Comparison of ENCODE assay signal across 26 cellular contexts in genomic region chr10:123240250-123240649, GRCh38.
DNase-seq lines count a peak whose midpoint lies in the region; ATAC-seq, FAIRE-seq and TF ChIP-seq lines count a peak whose summit lies in the region.
"Had no signal": no experiment of that assay in that cellular context is flagged by ENCODE, and none has a peak within 500 bp of the region (broad histone marks: within the 10 kb centered on the region; RNA-seq: fewer than 3 reads in every experiment).

No MANE protein-coding gene starts in this region.

- CTCF ChIA-PET in HepG2 (lab: Yijun Ruan, JAX; ENCODE audit: low intra/inter-chr PET ratio, low total read pairs) = no interaction called here
- CTCF ChIA-PET in CD8-positive, alpha-beta memory T cell (lab: Charles Lee) = interaction anchor here (1.5 kb wide), 1 partner anchor 95 kb away, joined by 3 read pairs; no protein-coding TSS in a partner anchor
- CTCF ChIA-PET in activated CD8-positive, alpha-beta T cell treated with anti-CD3 and anti-CD28 coated beads, Interleukin-2, amount 10 ng/mL, durations not matched to agents 7 days and 5 days (lab: Charles Lee) = no interaction called here

- H3K4me3 Mint-ChIP-seq in CD8-positive, alpha-beta memory T cell = peak overlapping the region in 1 of 7 donors; percentile 30
- no peak overlapping the region for H3K4me3 Mint-ChIP-seq in effector memory CD8-positive, alpha-beta T cell
- no peak overlapping the region for H3K4me3 Mint-ChIP-seq in activated CD8-positive, alpha-beta T cell treated with anti-CD3 and anti-CD28 coated beads, Interleukin-2, amount 10 ng/mL, durations not matched to agents 7 days and 5 days
- H3K4me3 Mint-ChIP-seq: H9, HFFc6 had no signal

- peaks cover 25 to 41% (median 33%) of the 10 kb centered on the region in 3 donors for H3K4me1 Mint-ChIP-seq in CD8-positive, alpha-beta memory T cell
- H3K4me1 Mint-ChIP-seq in effector memory CD8-positive, alpha-beta T cell (ENCODE audit: low read depth in 2 of 2) = peaks cover 21 to 31% of the 10 kb centered on the region in 2 donors
- H3K4me1 Mint-ChIP-seq in activated CD8-positive, alpha-beta T cell treated with anti-CD3 and anti-CD28 coated beads, Interleukin-2, amount 10 ng/mL, durations not matched to agents 7 days and 5 days (ENCODE audit: low read depth) = peaks cover 33% of the 10 kb centered on the region

- TF ChIP-seq POLR2A in HepG2 (IDR thresholded peaks at IDR 0.05; ENCODE audit: insufficient read depth in 1 of 2, low read depth in 2 of 2, low read length in 2 of 2) = no peak
- TF ChIP-seq POLR2A in right lobe of liver (IDR thresholded peaks at IDR 0.05) = no peak

- peaks cover 0 to 2% of the 10 kb centered on the region in 2 donors for H3K27me3 Mint-ChIP-seq in CD8-positive, alpha-beta memory T cell
- H3K27me3 Mint-ChIP-seq in effector memory CD8-positive, alpha-beta T cell = no peaks in the 10 kb centered on the region
- no peaks in the 10 kb centered on the region for H3K27me3 Mint-ChIP-seq in activated CD8-positive, alpha-beta T cell treated with anti-CD3 and anti-CD28 coated beads, Interleukin-2, amount 10 ng/mL, durations not matched to agents 7 days and 5 days (ENCODE audit: low read depth)

- no peaks in the 10 kb centered on the region for H3K79me2 ChIP-seq in HepG2 (ENCODE audit: insufficient read depth, low read length)

- H3K27ac ChIP-seq in HepG2 (ENCODE audit: extremely low read length, insufficient read depth, low read length) (no peak overlapping the region), right lobe of liver (no peak overlapping the region)
- H3K27ac ChIP-seq in CD8-positive, alpha-beta memory T cell (ENCODE audit: low read depth, low read length) = no peak overlapping the region
- H3K27ac ChIP-seq: A549, C4-2B, GM23248, SK-N-MC had no signal

- H3K9me3 ChIP-seq in HepG2 (ENCODE audit: low read length) (peaks cover 3% of the 10 kb centered on the region; the same call in 1 of the 2 replicates), right lobe of liver (no peaks in the 10 kb centered on the region)
- peaks cover 6% of the 10 kb centered on the region for H3K9me3 ChIP-seq in CD8-positive, alpha-beta memory T cell (ENCODE audit: low read length)

- H3K36me3 ChIP-seq in HepG2 (replicated peaks in 1 of 2; ENCODE audit: control insufficient read depth in 1 of 2, insufficient read depth in 2 of 2, low read length in 2 of 2) (no peaks in the 10 kb centered on the region), right lobe of liver (no peaks in the 10 kb centered on the region)
- no peaks in the 10 kb centered on the region for H3K36me3 ChIP-seq in CD8-positive, alpha-beta memory T cell (ENCODE audit: insufficient read depth, low read length)

- peaks cover 2 to 7% (median 6%) of the 10 kb centered on the region in 5 donors for H3K9me3 Mint-ChIP-seq in CD8-positive, alpha-beta memory T cell
- H3K9me3 Mint-ChIP-seq in effector memory CD8-positive, alpha-beta T cell = peaks cover 2 to 4% of the 10 kb centered on the region in 2 donors
- H3K9me3 Mint-ChIP-seq in activated CD8-positive, alpha-beta T cell treated with anti-CD3 and anti-CD28 coated beads, Interleukin-2, amount 10 ng/mL, durations not matched to agents 7 days and 5 days (ENCODE audit: insufficient read depth) = peaks cover 3% of the 10 kb centered on the region

- H3K27me3 ChIP-seq in HepG2 (ENCODE audit: control insufficient read depth in 1 of 2, insufficient read depth in 2 of 2, low read length in 2 of 2) = no peaks in the 10 kb centered on the region
- no peaks in the 10 kb centered on the region for H3K27me3 ChIP-seq in right lobe of liver
- H3K27me3 ChIP-seq in CD8-positive, alpha-beta memory T cell (ENCODE audit: insufficient read depth, low read length, poor library complexity, severe bottlenecking) = no peaks in the 10 kb centered on the region

- ATAC-seq in HepG2 (no peak), right lobe of liver (no peak)
- no peak for ATAC-seq in effector memory CD8-positive, alpha-beta T cell (replicated peaks)
- no peak for ATAC-seq in activated CD8-positive, alpha-beta T cell treated with anti-CD3 and anti-CD28 coated beads, Interleukin-2, amount 10 ng/mL, durations not matched to agents 7 days and 5 days
- ATAC-seq: A549 had no signal

- H3K27ac Mint-ChIP-seq in CD8-positive, alpha-beta memory T cell = peak overlapping the region; percentile 9 to 99 (median 84)
- H3K27ac Mint-ChIP-seq in effector memory CD8-positive, alpha-beta T cell = peak overlapping the region; percentile 96 to 97
- no peak overlapping the region for H3K27ac Mint-ChIP-seq in activated CD8-positive, alpha-beta T cell treated with anti-CD3 and anti-CD28 coated beads, Interleukin-2, amount 10 ng/mL, durations not matched to agents 7 days and 5 days
- H3K27ac Mint-ChIP-seq: H9, HFFc6 had no signal

- peaks cover 4 to 19% (median 9%) of the 10 kb centered on the region in 3 donors for H3K36me3 Mint-ChIP-seq in CD8-positive, alpha-beta memory T cell
- H3K36me3 Mint-ChIP-seq in effector memory CD8-positive, alpha-beta T cell (ENCODE audit: insufficient read depth) = peaks cover 7% of the 10 kb centered on the region
- peaks cover 4% of the 10 kb centered on the region for H3K36me3 Mint-ChIP-seq in activated CD8-positive, alpha-beta T cell treated with anti-CD3 and anti-CD28 coated beads, Interleukin-2, amount 10 ng/mL, durations not matched to agents 7 days and 5 days (ENCODE audit: low read depth)

- TF ChIP-seq CTCF in HepG2 (CRISPR knock-in tag; IDR thresholded peaks at IDR 0.05) (no peak), right lobe of liver (IDR thresholded peaks at IDR 0.05) (no peak)

- in situ Hi-C loops in HepG2 (cut with HindIII; ENCODE audit: extremely low pct_ligation_motif_present, low pct_unique_long_range_greater_than_20kb) = no loop called here

- TF ChIP-seq RAD21 in HepG2 (CRISPR knock-in tag; IDR thresholded peaks at IDR 0.05) = no peak

- POLR2A ChIA-PET in HepG2 (lab: Yijun Ruan, JAX) = no interaction called here
- POLR2A ChIA-PET in CD8-positive, alpha-beta memory T cell (lab: Charles Lee) = interaction anchor here (2.3 kb wide), 1 partner anchor 86 kb away, joined by 7 read pairs; the partner anchor contains the start of gene BUB3
- POLR2A ChIA-PET in activated CD8-positive, alpha-beta T cell treated with anti-CD3 and anti-CD28 coated beads, Interleukin-2, amount 10 ng/mL, durations not matched to agents 7 days and 5 days (lab: Charles Lee) = interaction anchor here (0.6 kb wide), 2 partner anchors 69 to 80 kb away, joined by 5 read pairs; no protein-coding TSS in a partner anchor

- BruUV-seq in HepG2 (replicated peaks; lab: Mats Ljungman, UMichigan) = no TSS peak

- H3K4me1 ChIP-seq in HepG2 (ENCODE audit: insufficient read depth, low read length) (peaks cover 15% of the 10 kb centered on the region), right lobe of liver (peaks cover 0 to 15% (median 3%) of the 10 kb centered on the region in 4 donors)
- peaks cover 31% of the 10 kb centered on the region for H3K4me1 ChIP-seq in CD8-positive, alpha-beta memory T cell (ENCODE audit: insufficient read depth, low read length)
- H3K4me1 ChIP-seq: A549 had no signal

- intact Hi-C loops in HepG2 (cut with micrococcal nuclease; ENCODE audit: unreplicated experiment) (no loop called here), right lobe of liver (cut with DNase I) (no loop called here)

- no peak overlapping the region for H3K4me2 ChIP-seq in HepG2 (ENCODE audit: low read depth, low read length)
- H3K4me2 ChIP-seq: A549 had no signal

- FAIRE-seq in HepG2 (lab: Jason Lieb, UNC) = no peak
- FAIRE-seq: A549, RCC 7860 had no signal

- no peak overlapping the region for H3K4me3 ChIP-seq in HepG2 (replicated peaks in 1 of 3; ENCODE audit: insufficient read depth in 1 of 3, low read depth in 2 of 3, low read length in 3 of 3)
- H3K4me3 ChIP-seq in right lobe of liver = no peak overlapping the region
- no peak overlapping the region for H3K4me3 ChIP-seq in CD8-positive, alpha-beta memory T cell (ENCODE audit: low read length)
- H3K4me3 ChIP-seq: A549, GM23248, SK-N-MC had no signal

- H2AFZ ChIP-seq in HepG2 (ENCODE audit: low read length) = no peak overlapping the region
- H2AFZ ChIP-seq: GM23248 had no signal

- no peak for TF ChIP-seq EP300 in HepG2 (IDR thresholded peaks at IDR 0.05; ENCODE audit: low read depth in 2 of 2, low read length in 2 of 2)
- TF ChIP-seq EP300 in HepG2 (CRISPR knock-in tag; IDR thresholded peaks at IDR 0.05; ENCODE audit: borderline replicate concordance) = no peak

- DNase-seq in HepG2 (ENCODE audit: low spot score) = no peak
- DNase-seq in right lobe of liver = no peak
- no peak for DNase-seq in CD8-positive, alpha-beta memory T cell
- DNase-seq in effector memory CD8-positive, alpha-beta T cell = no peak
- DNase-seq in GF-D8 (lab: John Stamatoyannopoulos, UW) = no peak
- DNase-seq in NCI-H1417 treated with DMSO at 0.1 percent for 48 hours (lab: John Stamatoyannopoulos, UW) = no peak
- DNase-seq in activated CD8-positive, alpha-beta T cell treated with anti-CD3 and anti-CD28 coated beads, Interleukin-2, amount 10 ng/mL, durations not matched to agents 7 days and 5 days = no peak
- DNase-seq: AML-193, COR-L47, DMS53, GM23248, H9, HFFc6, IMR-90, KG1, MM.1S, NCI-H1417, NCI-H187 treated with DMSO at 0.1 percent for 48 hours, NCI-H2171 treated with DMSO at 0.1 percent for 48 hours, NCI-H524, NCI-H748 treated with DMSO at 0.1 percent for 48 hours, SIG-M5 had no signal

- 76% methylated on average over 3 of the region's 3 CpGs for WGBS in HepG2 (ENCODE audit: low lambda C conversion rate)
- 17% methylated on average over 1 of the region's 3 CpGs for WGBS in right lobe of liver (ENCODE audit: insufficient coverage, low coverage, low lambda C conversion rate, missing lambda C conversion rate)

- no peaks in the 10 kb centered on the region for H4K20me1 ChIP-seq in HepG2 (ENCODE audit: insufficient read depth, low read length)

- H3K9ac ChIP-seq in HepG2 (ENCODE audit: insufficient read depth, low read depth, low read length) = no peak overlapping the region
- H3K9ac ChIP-seq: GM23248 had no signal

TF ChIP-seq in HepG2, 621 proteins besides CTCF, POLR2A, EP300 and RAD21:
- no peak for TF ChIP-seq PAF1 (CRISPR knock-in tag; IDR thresholded peaks at IDR 0.05)
- peak; percentile 80 for TF ChIP-seq CREB1 (IDR thresholded peaks at IDR 0.05)
- TF ChIP-seq CREB1 (CRISPR knock-in tag; IDR thresholded peaks at IDR 0.05) = no peak
